ENCODE assay signal across 1 cellular context in genomic region chr3:96169111-96169510, GRCh38.
TF ChIP-seq lines count a peak whose summit lies in the region.

No MANE protein-coding gene starts in this region.

TF ChIP-seq in GM23338, 12 proteins besides CTCF, POLR2A, EP300 and RAD21 (continued from another document):
- TF ChIP-seq REST (IDR thresholded peaks at IDR 0.05; ENCODE audit: unreplicated experiment), result no peak
- TF ChIP-seq CREB1 (CRISPR knock-in tag; IDR thresholded peaks at IDR 0.05; ENCODE audit: low read depth), result no peak
- TF ChIP-seq NANOG (IDR thresholded peaks at IDR 0.05; ENCODE audit: borderline replicate concordance), result no peak
- TF ChIP-seq JUNB (IDR thresholded peaks at IDR 0.05; ENCODE audit: unreplicated experiment), result no peak
- no peak for TF ChIP-seq EZH2phosphoT487 (IDR thresholded peaks at IDR 0.05; ENCODE audit: unreplicated experiment)
TF ChIP-seq in GM23338: peak in this region for 0.
